ENCODE assay signal across 11 cellular contexts in genomic region chr10:127398140-127398966, GRCh38.
DNase-seq lines count a peak whose midpoint lies in the region; ATAC-seq lines count a peak whose summit lies in the region.
"Had no signal": no experiment of that assay in that cellular context is flagged by ENCODE, and none has a peak within 500 bp of the region (broad histone marks: within the 10 kb centered on the region; RNA-seq: fewer than 3 reads in every experiment).

No MANE protein-coding gene starts in this region.

- H3K27me3 Mint-ChIP-seq in activated CD8-positive, alpha-beta memory T cell treated with anti-CD3 and anti-CD28 coated beads, Interleukin-2, amount 10 ng/mL, durations not matched to agents 7 days and 5 days = no peaks in the 10 kb centered on the region
- H3K27me3 Mint-ChIP-seq in activated naive CD8-positive, alpha-beta T cell treated with anti-CD3 and anti-CD28 coated beads for 36 hours = no peaks in the 10 kb centered on the region
- H3K27me3 Mint-ChIP-seq: activated naive CD8-positive, alpha-beta T cell had no signal

- no peak overlapping the region for H3K4me3 ChIP-seq in skeletal muscle cell (ENCODE audit: low read depth, low read length)
- H3K4me3 ChIP-seq: right atrium auricular region had no signal

- DNase-seq in GM04504 (ENCODE audit: low read depth) = peak; percentile 10
- peak; percentile 19 for DNase-seq in amniotic epithelial cell (ENCODE audit: low read depth)
- peak; percentile 61 for DNase-seq in foreskin melanocyte
- peak; percentile 33 for DNase-seq in skeletal muscle cell (ENCODE audit: low read depth)
- DNase-seq in activated CD8-positive, alpha-beta memory T cell treated with anti-CD3 and anti-CD28 coated beads, Interleukin-2, amount 10 ng/mL, durations not matched to agents 7 days and 5 days = no peak
- no peak for DNase-seq in activated naive CD8-positive, alpha-beta T cell treated with anti-CD3 and anti-CD28 coated beads for 36 hours
- DNase-seq in COLO668 (lab: John Stamatoyannopoulos, UW; ENCODE audit: unreplicated experiment) = no peak
- DNase-seq: DMS53 had no signal

- ATAC-seq in activated CD8-positive, alpha-beta memory T cell treated with anti-CD3 and anti-CD28 coated beads, Interleukin-2, amount 10 ng/mL, durations not matched to agents 7 days and 5 days = no peak
- ATAC-seq in HG03159 (IDR thresholded peaks at IDR 0.05; ENCODE audit: unreplicated experiment) = no peak

- no peak overlapping the region for H3K4me3 Mint-ChIP-seq in activated CD8-positive, alpha-beta memory T cell treated with anti-CD3 and anti-CD28 coated beads, Interleukin-2, amount 10 ng/mL, durations not matched to agents 7 days and 5 days
- H3K4me3 Mint-ChIP-seq in activated naive CD8-positive, alpha-beta T cell treated with anti-CD3 and anti-CD28 coated beads for 36 hours = no peak overlapping the region
- H3K4me3 Mint-ChIP-seq: activated naive CD8-positive, alpha-beta T cell had no signal

- no peaks in the 10 kb centered on the region for H3K36me3 Mint-ChIP-seq in activated CD8-positive, alpha-beta memory T cell treated with anti-CD3 and anti-CD28 coated beads, Interleukin-2, amount 10 ng/mL, durations not matched to agents 7 days and 5 days
- no peaks in the 10 kb centered on the region for H3K36me3 Mint-ChIP-seq in activated naive CD8-positive, alpha-beta T cell treated with anti-CD3 and anti-CD28 coated beads for 36 hours
- H3K36me3 Mint-ChIP-seq: activated naive CD8-positive, alpha-beta T cell had no signal

- H3K27ac Mint-ChIP-seq in activated CD8-positive, alpha-beta memory T cell treated with anti-CD3 and anti-CD28 coated beads, Interleukin-2, amount 10 ng/mL, durations not matched to agents 7 days and 5 days = no peak overlapping the region
- H3K27ac Mint-ChIP-seq in activated naive CD8-positive, alpha-beta T cell treated with anti-CD3 and anti-CD28 coated beads for 36 hours = no peak overlapping the region
- H3K27ac Mint-ChIP-seq: activated naive CD8-positive, alpha-beta T cell had no signal

- H3K9me3 Mint-ChIP-seq in activated CD8-positive, alpha-beta memory T cell treated with anti-CD3 and anti-CD28 coated beads, Interleukin-2, amount 10 ng/mL, durations not matched to agents 7 days and 5 days (ENCODE audit: low read depth) = no peaks in the 10 kb centered on the region
- H3K9me3 Mint-ChIP-seq in activated naive CD8-positive, alpha-beta T cell treated with anti-CD3 and anti-CD28 coated beads for 36 hours = peaks cover 3% of the 10 kb centered on the region

- CTCF ChIA-PET in activated CD8-positive, alpha-beta memory T cell treated with anti-CD3 and anti-CD28 coated beads, Interleukin-2, amount 10 ng/mL, durations not matched to agents 7 days and 5 days (lab: Charles Lee) = no interaction called here

- no peaks in the 10 kb centered on the region for H3K4me1 Mint-ChIP-seq in activated CD8-positive, alpha-beta memory T cell treated with anti-CD3 and anti-CD28 coated beads, Interleukin-2, amount 10 ng/mL, durations not matched to agents 7 days and 5 days
- H3K4me1 Mint-ChIP-seq in activated naive CD8-positive, alpha-beta T cell treated with anti-CD3 and anti-CD28 coated beads for 36 hours = no peaks in the 10 kb centered on the region

Comparison
In these comparisons a context has a peak if more than half of its experiments do, and no peak if none do; other contexts are left out.
1. DNase-seq: peak in GM04504 (single experiment), amniotic epithelial cell (single experiment), foreskin melanocyte (single experiment) and skeletal muscle cell (single experiment); none in activated CD8-positive, alpha-beta memory T cell treated with anti-CD3 and anti-CD28 coated beads, Interleukin-2, amount 10 ng/mL, durations not matched to agents 7 days and 5 days (single experiment), activated naive CD8-positive, alpha-beta T cell treated with anti-CD3 and anti-CD28 coated beads for 36 hours (single experiment) and COLO668 (single experiment).